8 cellular contexts compared by ENCODE assay signal in the genomic region with DNA sequence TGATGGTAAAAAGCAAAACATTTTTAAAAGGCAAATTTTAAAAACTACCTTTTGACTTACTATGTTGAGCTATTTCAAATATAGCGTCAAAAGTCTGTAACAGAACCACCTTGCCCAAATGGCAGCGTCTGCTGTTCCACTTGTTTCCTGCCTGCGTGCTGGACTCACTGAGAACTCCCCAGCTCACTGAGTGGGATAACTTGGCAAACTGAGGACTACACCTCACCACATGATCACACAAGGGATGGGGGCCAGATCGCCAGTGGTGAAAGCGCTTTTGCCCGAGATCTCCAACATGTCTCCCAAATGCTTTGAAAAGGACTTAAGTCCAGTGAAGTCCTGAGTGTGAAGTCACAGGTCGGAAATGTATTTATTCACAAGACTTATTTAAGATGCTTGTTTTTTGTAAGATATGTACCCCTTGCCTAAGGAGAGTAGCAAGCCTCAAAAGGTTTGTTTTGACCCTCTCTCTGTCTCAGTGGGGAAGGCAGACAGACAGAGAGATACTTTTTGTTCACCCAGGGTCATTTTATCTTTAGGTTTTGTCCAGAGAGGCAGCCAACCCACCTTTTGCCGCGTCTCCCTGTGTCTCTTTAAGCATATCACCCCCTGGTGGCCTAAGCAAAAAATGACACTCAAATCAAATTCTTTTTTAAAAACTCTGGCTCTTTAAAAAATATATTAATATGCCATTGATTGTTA.
A peak's percentile ranks its signal among the peaks of the same experiment; 100 is the strongest.
DNase-seq lines count a peak whose midpoint lies in the region; ATAC-seq and TF ChIP-seq lines count a peak whose summit lies in the region.

No MANE protein-coding gene starts in this region.

- H3K27me3 ChIP-seq in foreskin keratinocyte: peaks cover 2% of the 10 kb centered on the region

- H3K27ac ChIP-seq in foreskin keratinocyte: no peak overlapping the region

- peak; percentile 74 for TF ChIP-seq CTCF in foreskin keratinocyte (conservative IDR thresholded peaks at IDR 0.05)

- intact Hi-C loops in sciatic nerve (cut with DNase I): no loop called here

- ATAC-seq in HG03520 (IDR thresholded peaks at IDR 0.05; ENCODE audit: unreplicated experiment): peak; percentile 40
- ATAC-seq in foreskin keratinocyte: peak; percentile 26
- ATAC-seq in sciatic nerve: peak; percentile 43
- ATAC-seq in HG03280 (IDR thresholded peaks at IDR 0.05; ENCODE audit: unreplicated experiment): no peak

- H3K4me1 ChIP-seq in foreskin keratinocyte: no peaks in the 10 kb centered on the region

- DNase-seq in NCI-H2081 (lab: John Stamatoyannopoulos, UW): peak; percentile 19 to 48
- no peak for DNase-seq in NCI-H2081 treated with DMSO at 0.1 percent for 48 hours (lab: John Stamatoyannopoulos, UW)
- peak; percentile 55 for DNase-seq in SK-N-DZ (ENCODE audit: low spot score)
- peak in 1 of 2 donors; percentile 33 for DNase-seq in foreskin keratinocyte
- no peak for DNase-seq in sciatic nerve (ENCODE audit: low spot score)
- no peak for DNase-seq in ureter (ENCODE audit: low spot score)

Comparison
In these comparisons a context has a peak if more than half of its experiments do, and no peak if none do; other contexts are left out.
1. DNase-seq: peak in NCI-H2081 (2 of 2) and SK-N-DZ (single experiment); none in NCI-H2081 treated with DMSO at 0.1 percent for 48 hours (single experiment), sciatic nerve (single experiment) and ureter (single experiment).